In the genomic region with DNA sequence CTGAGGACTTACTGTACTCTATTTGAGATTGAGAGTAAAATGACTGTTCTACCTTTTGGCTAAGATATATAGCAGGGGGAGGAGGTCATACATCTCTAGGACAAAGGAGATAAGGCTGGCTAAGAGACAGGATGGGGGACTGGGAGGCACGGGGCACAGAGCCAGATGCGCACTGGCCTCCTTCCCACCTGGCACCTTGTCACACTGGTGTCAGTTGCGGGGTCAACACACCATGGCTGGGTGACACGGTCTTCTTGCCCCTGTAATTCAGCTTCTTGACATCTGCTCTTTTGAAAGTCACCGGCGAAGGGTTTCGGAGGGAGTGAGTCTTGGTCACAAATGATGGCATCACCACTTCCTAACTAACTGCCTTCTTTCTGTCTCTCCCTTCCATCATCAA, we compare ENCODE assay signal across 16 cellular contexts.
A peak's percentile ranks its signal among the peaks of the same experiment; 100 is the strongest.
DNase-seq lines count a peak whose midpoint lies in the region; ATAC-seq and TF ChIP-seq lines count a peak whose summit lies in the region.
"Had no signal": no experiment of that assay in that cellular context is flagged by ENCODE, and none has a peak within 500 bp of the region (broad histone marks: within the 10 kb centered on the region; RNA-seq: fewer than 3 reads in every experiment).

No MANE protein-coding gene starts in this region.

- H3K4me1 ChIP-seq in right atrium auricular region, result no peaks in the 10 kb centered on the region
- peaks cover 3% of the 10 kb centered on the region for H3K4me1 ChIP-seq in testis

- H3K27ac ChIP-seq in right atrium auricular region (no peak overlapping the region), testis (no peak overlapping the region)

- DNase-seq in left cardiac atrium (no peak), right atrium auricular region (ENCODE audit: low spot score) (no peak), left ventricle myocardium superior (peak; percentile 41), testis (peak; percentile 19), NCI-H1048 (lab: John Stamatoyannopoulos, UW) (no peak)
- DNase-seq: C1 segment of cervical spinal cord; Calu3; CD4-positive, alpha-beta memory T cell; COR-L47; DMS53; DMS79 treated with DMSO at 0.1 percent for 48 hours; GF-D8; H9 had no signal

- intact Hi-C loops in left cardiac atrium (cut with DNase I) (no loop called here), left ventricle myocardium superior (cut with micrococcal nuclease) (no loop called here), testis (cut with DNase I; ENCODE audit: low total_unique reads) (no loop called here)

- H3K27me3 ChIP-seq in right atrium auricular region (no peaks in the 10 kb centered on the region), testis (no peaks in the 10 kb centered on the region)

- ATAC-seq in left cardiac atrium (peak; percentile 60 to 78), left ventricle myocardium superior (peak; percentile 54), HG03175 (IDR thresholded peaks at IDR 0.05; ENCODE audit: unreplicated experiment) (no peak)
- ATAC-seq: GM23338, HCT116 had no signal

- no peaks in the 10 kb centered on the region for H3K36me3 ChIP-seq in right atrium auricular region
- no peaks in the 10 kb centered on the region for H3K36me3 ChIP-seq in testis (ENCODE audit: low read depth, missing control alignments)

- no peak for TF ChIP-seq POLR2A in testis (IDR thresholded peaks at IDR 0.05)

- H3K9me3 ChIP-seq in right atrium auricular region, result no peaks in the 10 kb centered on the region
- H3K9me3 ChIP-seq in testis, result no peaks in the 10 kb centered on the region

- H3K4me3 ChIP-seq in right atrium auricular region, result no peak overlapping the region
- no peak overlapping the region for H3K4me3 ChIP-seq in testis
- H3K4me3 ChIP-seq: GM23338 had no signal

- TF ChIP-seq CTCF in right atrium auricular region (IDR thresholded peaks at IDR 0.05) (no peak), testis (IDR thresholded peaks at IDR 0.05) (no peak)

- 75 to 91% methylated on average over 7 of the region's 7 CpGs for WGBS in testis, 2 donors

Comparison
In these comparisons a context has a peak if more than half of its experiments do, and no peak if none do; other contexts are left out.
1. DNase-seq: peak in left ventricle myocardium superior (single experiment) and testis (single experiment); none in left cardiac atrium (single experiment), right atrium auricular region (single experiment) and NCI-H1048 (single experiment).